In genomic region chr2:204027105-204027504, GRCh38 we compare ENCODE assay signal across 9 cellular contexts.
DNase-seq lines count a peak whose midpoint lies in the region; ATAC-seq and TF ChIP-seq lines count a peak whose summit lies in the region.
"Had no signal": no experiment of that assay in that cellular context is flagged by ENCODE, and none has a peak within 500 bp of the region (broad histone marks: within the 10 kb centered on the region; RNA-seq: fewer than 3 reads in every experiment).

No MANE protein-coding gene starts in this region.

- no peaks in the 10 kb centered on the region for H3K36me3 ChIP-seq in breast epithelium
- no peaks in the 10 kb centered on the region for H3K36me3 ChIP-seq in mucosa of descending colon (ENCODE audit: low read depth)
- H3K36me3 ChIP-seq in prostate gland, result no peaks in the 10 kb centered on the region
- no peaks in the 10 kb centered on the region for H3K36me3 ChIP-seq in ascending aorta

- H3K4me1 ChIP-seq in breast epithelium (no peaks in the 10 kb centered on the region), mucosa of descending colon (ENCODE audit: low read depth) (no peaks in the 10 kb centered on the region), prostate gland (replicated peaks) (no peaks in the 10 kb centered on the region), ascending aorta (peaks cover 0 to 15% of the 10 kb centered on the region in 2 donors)

- no peaks in the 10 kb centered on the region for H3K4me1 Mint-ChIP-seq in MCF 10A (ENCODE audit: insufficient read depth, unreplicated experiment)

- TF ChIP-seq POLR2A in breast epithelium (IDR thresholded peaks at IDR 0.05) (no peak), prostate gland (IDR thresholded peaks at IDR 0.05) (no peak)

- H3K9me3 ChIP-seq in breast epithelium (no peaks in the 10 kb centered on the region), mucosa of descending colon (no peaks in the 10 kb centered on the region), prostate gland (no peaks in the 10 kb centered on the region), ascending aorta (no peaks in the 10 kb centered on the region)

- CTCF ChIA-PET in MCF 10A (lab: Yijun Ruan, JAX), result interaction anchor here (0.8 to 2.4 kb wide), 3 partner anchors 12 to 1919 kb away, joined by 3 to 11 read pairs (median 3); no protein-coding TSS in a partner anchor

- no peaks in the 10 kb centered on the region for H3K27me3 Mint-ChIP-seq in MCF 10A (ENCODE audit: insufficient read depth, unreplicated experiment)

- H3K27ac Mint-ChIP-seq in MCF 10A (ENCODE audit: low read depth, unreplicated experiment), result no peak overlapping the region

- H3K9me3 Mint-ChIP-seq in MCF 10A (ENCODE audit: unreplicated experiment), result no peaks in the 10 kb centered on the region

- TF ChIP-seq CTCF in MCF 10A (IDR thresholded peaks at IDR 0.05; ENCODE audit: unreplicated experiment), result no peak
- TF ChIP-seq CTCF in breast epithelium (IDR thresholded peaks at IDR 0.05), result no peak
- no peak for TF ChIP-seq CTCF in mucosa of descending colon (IDR thresholded peaks at IDR 0.05)
- TF ChIP-seq CTCF in prostate gland (IDR thresholded peaks at IDR 0.05), result no peak
- TF ChIP-seq CTCF in ascending aorta (IDR thresholded peaks at IDR 0.05), result no peak

- ATAC-seq in HG02973 (IDR thresholded peaks at IDR 0.05; ENCODE audit: unreplicated experiment) (peak; percentile 92), mucosa of descending colon (peak; percentile 56)

- H3K4me3 ChIP-seq in breast epithelium (no peak overlapping the region), mucosa of descending colon (no peak overlapping the region), prostate gland (no peak overlapping the region), ascending aorta (no peak overlapping the region)

- intact Hi-C loops in MCF 10A (cut with micrococcal nuclease), result loop anchor here (10.0 kb wide), 1 partner anchor 668 kb away; no protein-coding TSS in a partner anchor
- intact Hi-C loops in breast epithelium (cut with DNase I; ENCODE audit: low total_unique reads), result no loop called here
- intact Hi-C loops in mucosa of descending colon (cut with DNase I, micrococcal nuclease), result no loop called here
- intact Hi-C loops in prostate gland (cut with DNase I), result loop anchor here (10.0 kb wide), 3 partner anchors 238 to 1658 kb away; partner anchors contain the start of gene NRP2
- intact Hi-C loops in ascending aorta (cut with DNase I), result loop anchor here (5.0 to 10.0 kb wide), 3 partner anchors 295 to 1658 kb away; partner anchors contain the start of genes NRP2 and PARD3B

- POLR2A ChIA-PET in MCF 10A (lab: Yijun Ruan, JAX), result interaction anchor here (0.5 kb wide), 1 partner anchor 787 kb away, joined by 3 read pairs; no protein-coding TSS in a partner anchor

- no peak overlapping the region for H3K4me3 Mint-ChIP-seq in MCF 10A (ENCODE audit: unreplicated experiment)

- H3K36me3 Mint-ChIP-seq in MCF 10A (ENCODE audit: insufficient read depth, unreplicated experiment), result no peaks in the 10 kb centered on the region

- no TSS peak for BruUV-seq in MCF 10A (replicated peaks; lab: Mats Ljungman, UMichigan)

- no peak overlapping the region for H3K27ac ChIP-seq in breast epithelium
- H3K27ac ChIP-seq in prostate gland, result no peak overlapping the region
- no peak overlapping the region for H3K27ac ChIP-seq in ascending aorta
- H3K27ac ChIP-seq: parathyroid adenoma had no signal

- 63% methylated on average over 3 of the region's 3 CpGs for WGBS in prostate gland

- DNase-seq in MCF 10A (ENCODE audit: unreplicated experiment) (peak; percentile 17), breast epithelium (ENCODE audit: low spot score in 2 of 2) (no peak), RPMI8226 (peak; percentile 79), mucosa of descending colon (no peak), hippocampal formation (lab: John Stamatoyannopoulos, UW) (no peak), prostate gland (ENCODE audit: low spot score) (no peak), ascending aorta (ENCODE audit: low spot score in 2 of 2) (no peak)

- H3K27me3 ChIP-seq in breast epithelium (no peaks in the 10 kb centered on the region), prostate gland (replicated peaks; ENCODE audit: insufficient read depth) (no peaks in the 10 kb centered on the region), ascending aorta (no peaks in the 10 kb centered on the region)

Comparison
In these comparisons a context has a peak if more than half of its experiments do, and no peak if none do; other contexts are left out.
1. DNase-seq: peak in MCF 10A (single experiment) and RPMI8226 (single experiment); none in breast epithelium (0 of 2), mucosa of descending colon (0 of 3), hippocampal formation (0 of 2), prostate gland (single experiment) and ascending aorta (0 of 2).
2. intact Hi-C loops: an anchor here in MCF 10A (10.0 kb wide), prostate gland (10.0 kb wide) and ascending aorta (5.0 to 10.0 kb wide); none called in breast epithelium and mucosa of descending colon.